ENCODE assay signal across 20 cellular contexts in genomic region chr6:137761072-137761471, GRCh38.
DNase-seq lines count a peak whose midpoint lies in the region; ATAC-seq, FAIRE-seq and TF ChIP-seq lines count a peak whose summit lies in the region.
"Had no signal": no experiment of that assay in that cellular context is flagged by ENCODE, and none has a peak within 500 bp of the region (broad histone marks: within the 10 kb centered on the region; RNA-seq: fewer than 3 reads in every experiment).

No MANE protein-coding gene starts in this region.

- H3K9me2 ChIP-seq in Loucy (replicated peaks; ENCODE audit: low read depth, low read length): no peaks in the 10 kb centered on the region

- H3K27me3 ChIP-seq in CD8-positive, alpha-beta memory T cell (ENCODE audit: insufficient read depth, low read length, poor library complexity, severe bottlenecking): no peaks in the 10 kb centered on the region
- H3K27me3 ChIP-seq in Loucy (ENCODE audit: insufficient read depth, low read length, poor library complexity, severe bottlenecking): no peaks in the 10 kb centered on the region
- H3K27me3 ChIP-seq in HepG2 (ENCODE audit: control insufficient read depth in 1 of 2, insufficient read depth in 2 of 2, low read length in 2 of 2): no peaks in the 10 kb centered on the region
- no peaks in the 10 kb centered on the region for H3K27me3 ChIP-seq in sigmoid colon
- H3K27me3 ChIP-seq: BLaER1 had no signal

- intact Hi-C loops in HepG2 (cut with micrococcal nuclease; ENCODE audit: unreplicated experiment) (no loop called here), sigmoid colon (cut with DNase I) (no loop called here), mucosa of descending colon (cut with DNase I, micrococcal nuclease) (no loop called here)
- intact Hi-C loops in activated naive CD4-positive, alpha-beta T cell treated with anti-CD3 and anti-CD28 coated beads for 36 hours (cut with micrococcal nuclease): no loop called here

- H3K27ac ChIP-seq in CD8-positive, alpha-beta memory T cell (ENCODE audit: low read depth, low read length): no peak overlapping the region
- H3K27ac ChIP-seq in HepG2 (ENCODE audit: extremely low read length, insufficient read depth, low read length): no peak overlapping the region
- H3K27ac ChIP-seq in sigmoid colon: no peak overlapping the region
- H3K27ac ChIP-seq: A549, BLaER1, PC-9 had no signal

- TF ChIP-seq POLR2A in HepG2 (IDR thresholded peaks at IDR 0.05; ENCODE audit: insufficient read depth in 1 of 2, low read depth in 2 of 2, low read length in 2 of 2) (no peak), sigmoid colon (IDR thresholded peaks at IDR 0.05) (no peak)

- H3K9ac ChIP-seq in Loucy (ENCODE audit: low read depth, low read length, poor library complexity, severe bottlenecking) (no peak overlapping the region), HepG2 (ENCODE audit: insufficient read depth, low read depth, low read length) (no peak overlapping the region)
- H3K9ac ChIP-seq: BLaER1 had no signal

- no peaks in the 10 kb centered on the region for H3K9me3 ChIP-seq in CD8-positive, alpha-beta memory T cell (ENCODE audit: low read length)
- no peaks in the 10 kb centered on the region for H3K9me3 ChIP-seq in Loucy (ENCODE audit: insufficient read depth, low read depth, low read length)
- H3K9me3 ChIP-seq in HepG2 (ENCODE audit: low read length): no peaks in the 10 kb centered on the region
- no peaks in the 10 kb centered on the region for H3K9me3 ChIP-seq in sigmoid colon
- no peaks in the 10 kb centered on the region for H3K9me3 ChIP-seq in mucosa of descending colon
- H3K9me3 ChIP-seq: A549, BLaER1 had no signal

- CTCF ChIA-PET in CD8-positive, alpha-beta memory T cell (lab: Charles Lee): no interaction called here
- CTCF ChIA-PET in HepG2 (lab: Yijun Ruan, JAX; ENCODE audit: low intra/inter-chr PET ratio, low total read pairs): no interaction called here
- CTCF ChIA-PET in activated naive CD4-positive, alpha-beta T cell treated with anti-CD3 and anti-CD28 coated beads for 36 hours (lab: Charles Lee): interaction anchor here (0.5 to 1.3 kb wide), 2 partner anchors 13 to 24 kb away, joined by 3 to 4 read pairs; no protein-coding TSS in a partner anchor

- peak overlapping the region in 5 of 8 donors; percentile 39 to 86 (median 71) for H3K27ac Mint-ChIP-seq in CD8-positive, alpha-beta memory T cell
- no peak overlapping the region for H3K27ac Mint-ChIP-seq in activated naive CD4-positive, alpha-beta T cell treated with anti-CD3 and anti-CD28 coated beads for 36 hours

- H3K4me1 Mint-ChIP-seq in CD8-positive, alpha-beta memory T cell: peaks cover 8 to 27% (median 21%) of the 10 kb centered on the region in 3 donors
- no peaks in the 10 kb centered on the region for H3K4me1 Mint-ChIP-seq in activated naive CD4-positive, alpha-beta T cell treated with anti-CD3 and anti-CD28 coated beads for 36 hours (ENCODE audit: low read depth)

- TF ChIP-seq EP300 in HepG2 (IDR thresholded peaks at IDR 0.05; ENCODE audit: low read depth in 2 of 2, low read length in 2 of 2) (no peak), HepG2 (CRISPR knock-in tag; IDR thresholded peaks at IDR 0.05; ENCODE audit: borderline replicate concordance) (no peak), sigmoid colon (IDR thresholded peaks at IDR 0.05) (no peak)

- ATAC-seq in HepG2 (no peak; the same call in 2 of the 3 replicates), mucosa of descending colon (no peak)
- ATAC-seq: A549, GM12878 had no signal

- in situ Hi-C loops in HepG2 (cut with HindIII; ENCODE audit: extremely low pct_ligation_motif_present, low pct_unique_long_range_greater_than_20kb): no loop called here

- peaks cover 0 to 6% (median 0%) of the 10 kb centered on the region in 3 donors for H3K36me3 Mint-ChIP-seq in CD8-positive, alpha-beta memory T cell
- no peaks in the 10 kb centered on the region for H3K36me3 Mint-ChIP-seq in activated naive CD4-positive, alpha-beta T cell treated with anti-CD3 and anti-CD28 coated beads for 36 hours (ENCODE audit: low read depth)

- BruUV-seq in HepG2 (replicated peaks; lab: Mats Ljungman, UMichigan): no TSS peak

- H2AFZ ChIP-seq in Loucy (ENCODE audit: low read length) (peak overlapping the region; percentile 2; the same call in 1 of the 2 replicates), HepG2 (ENCODE audit: low read length) (no peak overlapping the region)
- H2AFZ ChIP-seq: PC-9 had no signal

- TF ChIP-seq RAD21 in HepG2 (CRISPR knock-in tag; IDR thresholded peaks at IDR 0.05): no peak

- H3K79me2 ChIP-seq in Loucy (ENCODE audit: insufficient read depth, low read length) (no peaks in the 10 kb centered on the region), HepG2 (ENCODE audit: insufficient read depth, low read length) (no peaks in the 10 kb centered on the region)

- no peak overlapping the region for H3K4me3 Mint-ChIP-seq in CD8-positive, alpha-beta memory T cell
- no peak overlapping the region for H3K4me3 Mint-ChIP-seq in activated naive CD4-positive, alpha-beta T cell treated with anti-CD3 and anti-CD28 coated beads for 36 hours

- no peaks in the 10 kb centered on the region for H3K4me1 ChIP-seq in CD8-positive, alpha-beta memory T cell (ENCODE audit: insufficient read depth, low read length)
- H3K4me1 ChIP-seq in Loucy (ENCODE audit: insufficient read depth, low read length, poor library complexity, severe bottlenecking): peaks cover 34% of the 10 kb centered on the region
- peaks cover 22% of the 10 kb centered on the region for H3K4me1 ChIP-seq in HepG2 (ENCODE audit: insufficient read depth, low read length)
- H3K4me1 ChIP-seq in sigmoid colon: no peaks in the 10 kb centered on the region
- no peaks in the 10 kb centered on the region for H3K4me1 ChIP-seq in mucosa of descending colon (ENCODE audit: low read depth)
- H3K4me1 ChIP-seq: A549 had no signal

- no peak overlapping the region for H3K4me3 ChIP-seq in CD8-positive, alpha-beta memory T cell (ENCODE audit: low read length)
- H3K4me3 ChIP-seq in Loucy (ENCODE audit: low read length, poor library complexity, severe bottlenecking) (no peak overlapping the region), choroid plexus epithelial cell (ENCODE audit: low read depth, low read length) (no peak overlapping the region), HepG2 (replicated peaks in 1 of 3; ENCODE audit: insufficient read depth in 1 of 3, low read depth in 2 of 3, low read length in 3 of 3) (no peak overlapping the region), sigmoid colon (no peak overlapping the region), mucosa of descending colon (no peak overlapping the region)
- H3K4me3 ChIP-seq: A549, BLaER1, GM12878, PC-9 had no signal

- POLR2A ChIA-PET in CD8-positive, alpha-beta memory T cell (lab: Charles Lee): no interaction called here
- POLR2A ChIA-PET in HepG2 (lab: Yijun Ruan, JAX): interaction anchor here (1.5 kb wide), 1 partner anchor 33 kb away, joined by 7 read pairs; no protein-coding TSS in a partner anchor

- no peak for TF ChIP-seq CTCF in Loucy (conservative IDR thresholded peaks at IDR 0.05; ENCODE audit: low read length)
- TF ChIP-seq CTCF in choroid plexus epithelial cell (conservative IDR thresholded peaks at IDR 0.05; ENCODE audit: low read depth, low read length): no peak
- TF ChIP-seq CTCF in HepG2 (CRISPR knock-in tag; IDR thresholded peaks at IDR 0.05): no peak
- TF ChIP-seq CTCF in sigmoid colon (IDR thresholded peaks at IDR 0.05): no peak
- TF ChIP-seq CTCF in mucosa of descending colon (IDR thresholded peaks at IDR 0.05): no peak

- no peaks in the 10 kb centered on the region for H3K36me3 ChIP-seq in CD8-positive, alpha-beta memory T cell (ENCODE audit: insufficient read depth, low read length)
- no peaks in the 10 kb centered on the region for H3K36me3 ChIP-seq in Loucy (ENCODE audit: insufficient read depth, low read length)
- H3K36me3 ChIP-seq in HepG2 (replicated peaks in 1 of 2; ENCODE audit: control insufficient read depth in 1 of 2, insufficient read depth in 2 of 2, low read length in 2 of 2): no peaks in the 10 kb centered on the region
- H3K36me3 ChIP-seq in sigmoid colon: no peaks in the 10 kb centered on the region
- no peaks in the 10 kb centered on the region for H3K36me3 ChIP-seq in mucosa of descending colon (ENCODE audit: low read depth)
- H3K36me3 ChIP-seq: BLaER1 had no signal

- no peak overlapping the region for H3K4me2 ChIP-seq in Loucy (ENCODE audit: low read depth, low read length, poor library complexity, severe bottlenecking)
- H3K4me2 ChIP-seq in HepG2 (ENCODE audit: low read depth, low read length): no peak overlapping the region
- H3K4me2 ChIP-seq: A549, BLaER1, PC-9 had no signal

- 95% methylated on average over 1 of the region's 1 CpG for WGBS in HepG2 (ENCODE audit: low lambda C conversion rate)
- 87 to 89% methylated on average over 1 of the region's 1 CpG for WGBS in sigmoid colon, 2 donors

- FAIRE-seq in HepG2 (lab: Jason Lieb, UNC): no peak
- FAIRE-seq: A549, GM12878 had no signal

- no peak for DNase-seq in CD8-positive, alpha-beta memory T cell
- DNase-seq in choroid plexus epithelial cell (ENCODE audit: low read depth): peak; percentile 50
- DNase-seq in HepG2 (ENCODE audit: low spot score): peak; percentile 16
- no peak for DNase-seq in sigmoid colon
- no peak for DNase-seq in mucosa of descending colon
- no peak for DNase-seq in activated naive CD4-positive, alpha-beta T cell treated with anti-CD3 and anti-CD28 coated beads for 36 hours
- no peak for DNase-seq in T-helper 9 cell
- DNase-seq: GF-D8, GOT3, KBM-7, MV-4-11, NCI-H1417 treated with DMSO at 0.1 percent for 48 hours, NCI-H187 treated with DMSO at 0.1 percent for 48 hours, NCI-H2227 treated with DMSO at 0.1 percent for 48 hours, NCI-H524 treated with DMSO at 0.1 percent for 48 hours, PC-9 had no signal

- H3F3A ChIP-seq in Loucy (ENCODE audit: low read depth): no peaks in the 10 kb centered on the region

- no peaks in the 10 kb centered on the region for H3K27me3 Mint-ChIP-seq in CD8-positive, alpha-beta memory T cell
- H3K27me3 Mint-ChIP-seq in activated naive CD4-positive, alpha-beta T cell treated with anti-CD3 and anti-CD28 coated beads for 36 hours (ENCODE audit: low read depth): no peaks in the 10 kb centered on the region

- no peaks in the 10 kb centered on the region for H3K9me3 Mint-ChIP-seq in CD8-positive, alpha-beta memory T cell
- H3K9me3 Mint-ChIP-seq in activated naive CD4-positive, alpha-beta T cell treated with anti-CD3 and anti-CD28 coated beads for 36 hours: no peaks in the 10 kb centered on the region

- H4K20me1 ChIP-seq in Loucy (ENCODE audit: insufficient read depth, low read length, poor library complexity, severe bottlenecking) (no peaks in the 10 kb centered on the region), HepG2 (ENCODE audit: insufficient read depth, low read length) (no peaks in the 10 kb centered on the region)
- H4K20me1 ChIP-seq: BLaER1 had no signal

TF ChIP-seq in HepG2, 621 proteins besides CTCF, POLR2A, EP300 and RAD21 (continues in another document):
- TF ChIP-seq FOXA1 (IDR thresholded peaks at IDR 0.05): no peak
- TF ChIP-seq FOXA1 (CRISPR knock-in tag; IDR thresholded peaks at IDR 0.05): no peak

Comparison
In these comparisons a context has a peak if more than half of its experiments do, and no peak if none do; other contexts are left out.
1. DNase-seq: peak in choroid plexus epithelial cell (single experiment) and HepG2 (single experiment); none in CD8-positive, alpha-beta memory T cell (0 of 5), sigmoid colon (single experiment), mucosa of descending colon (0 of 3), activated naive CD4-positive, alpha-beta T cell treated with anti-CD3 and anti-CD28 coated beads for 36 hours (single experiment) and T-helper 9 cell (single experiment).